ENCODE assay signal across 8 cellular contexts in genomic region chr5:54243483-54244080, GRCh38.
A peak's percentile ranks its signal among the peaks of the same experiment; 100 is the strongest.
DNase-seq lines count a peak whose midpoint lies in the region; ATAC-seq and TF ChIP-seq lines count a peak whose summit lies in the region.

No MANE protein-coding gene starts in this region.

- peak; percentile 51 for DNase-seq in AG10803 (ENCODE audit: low read depth)
- DNase-seq in SHP77 treated with DMSO at 0.1 percent for 48 hours (lab: John Stamatoyannopoulos, UW) = peak; percentile 23
- DNase-seq in effector memory CD8-positive, alpha-beta T cell = peak; percentile 3 to 29 (median 3)
- peak; percentile 38 for DNase-seq in nephron progenitor cell

- no peaks in the 10 kb centered on the region for H3K9me3 Mint-ChIP-seq in effector memory CD8-positive, alpha-beta T cell
- H3K9me3 Mint-ChIP-seq in nephron progenitor cell = no peaks in the 10 kb centered on the region

- no peaks in the 10 kb centered on the region for H3K36me3 Mint-ChIP-seq in effector memory CD8-positive, alpha-beta T cell (ENCODE audit: insufficient read depth)
- peaks cover 9% of the 10 kb centered on the region for H3K36me3 Mint-ChIP-seq in nephron progenitor cell (ENCODE audit: low read depth)

- no peak overlapping the region for H3K4me3 ChIP-seq in AG10803 (ENCODE audit: low read length)

- no peaks in the 10 kb centered on the region for H3K27me3 Mint-ChIP-seq in effector memory CD8-positive, alpha-beta T cell
- no peaks in the 10 kb centered on the region for H3K27me3 Mint-ChIP-seq in nephron progenitor cell (ENCODE audit: low read depth, poor library complexity)

- ATAC-seq in HG03520 (IDR thresholded peaks at IDR 0.05; ENCODE audit: unreplicated experiment) (peak; percentile 64), HG02642 (IDR thresholded peaks at IDR 0.05; ENCODE audit: poor library complexity, unreplicated experiment) (no peak), GM19324 (IDR thresholded peaks at IDR 0.05; ENCODE audit: low FRiP score, unreplicated experiment) (no peak)
- peak; percentile 31 for ATAC-seq in effector memory CD8-positive, alpha-beta T cell (replicated peaks)

- H3K4me1 Mint-ChIP-seq in effector memory CD8-positive, alpha-beta T cell (ENCODE audit: low read depth in 2 of 2) = peaks cover 6 to 19% of the 10 kb centered on the region in 2 donors
- H3K4me1 Mint-ChIP-seq in nephron progenitor cell = no peaks in the 10 kb centered on the region

- H3K27ac Mint-ChIP-seq in effector memory CD8-positive, alpha-beta T cell = no peak overlapping the region
- no peak overlapping the region for H3K27ac Mint-ChIP-seq in nephron progenitor cell

- TF ChIP-seq CTCF in AG10803 (conservative IDR thresholded peaks at IDR 0.05; ENCODE audit: low read length) = peak; percentile 87
- TF ChIP-seq CTCF in GM12872 (IDR thresholded peaks at IDR 0.05; ENCODE audit: insufficient read depth, low read depth, low read length) = peak; percentile 68
- peak; percentile 75 for TF ChIP-seq CTCF in nephron progenitor cell (IDR thresholded peaks at IDR 0.05)

- H3K4me3 Mint-ChIP-seq in effector memory CD8-positive, alpha-beta T cell = no peak overlapping the region
- no peak overlapping the region for H3K4me3 Mint-ChIP-seq in nephron progenitor cell

Comparison
In these comparisons a context has a peak if more than half of its experiments do, and no peak if none do; other contexts are left out.
1. ATAC-seq: peak in HG03520 (single experiment) and effector memory CD8-positive, alpha-beta T cell (single experiment); none in HG02642 (single experiment) and GM19324 (single experiment).
2. Peak in every context shown above with its lines, with median percentiles within 50 percentile points of each other: DNase-seq and CTCF ChIP-seq.